ENCODE assay signal across 22 cellular contexts in the genomic region with DNA sequence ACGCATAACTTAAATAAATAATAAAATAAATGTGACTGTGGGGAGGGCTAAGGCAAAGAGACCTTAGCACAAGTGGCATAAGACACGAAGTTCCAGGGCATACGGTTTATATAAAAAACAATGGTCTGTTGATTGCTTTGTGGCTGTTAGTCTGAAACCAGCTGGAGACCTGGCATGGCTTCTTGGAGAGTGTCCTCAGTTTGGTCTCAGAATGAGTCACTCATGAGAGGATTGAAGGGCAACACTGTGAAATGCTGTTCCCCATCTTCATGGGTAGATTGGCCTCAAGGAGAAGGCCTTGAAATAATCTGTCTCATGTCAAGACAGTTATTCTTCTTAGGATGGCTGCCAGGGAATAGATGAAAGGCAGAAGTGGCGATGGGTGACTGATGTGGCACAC.
"Had no signal": no experiment of that assay in that cellular context is flagged by ENCODE, and none has a peak within 500 bp of the region (broad histone marks: within the 10 kb centered on the region; RNA-seq: fewer than 3 reads in every experiment).

No MANE protein-coding gene starts in this region.

- DNase-seq: activated CD4-positive, alpha-beta memory T cell treated with anti-CD3 and anti-CD28 coated beads for 36 hours; activated CD4-positive, alpha-beta T cell treated with anti-CD3 and anti-CD28 coated beads, Interleukin-2, amount 10 ng/mL, durations not matched to agents 24 days and 14 days; activated CD4-positive, CD25-positive, alpha-beta regulatory T cell treated with anti-CD3 and anti-CD28 coated beads, Interleukin-2, amount 50 U/mL, for 72 hours; activated CD8-positive, alpha-beta memory T cell treated with anti-CD3 and anti-CD28 coated beads, Interleukin-2, amount 50 U/mL, for 4 hours; activated gamma-delta T cell; activated naive CD8-positive, alpha-beta T cell treated with anti-CD3 and anti-CD28 coated beads, Interleukin-2, amount 50 U/mL, for 24 hours; activated T-cell treated with anti-CD3 and anti-CD28 coated beads, Interleukin-2, amount 50 U/mL, for 1 hour; central memory CD4-positive, alpha-beta T cell; endodermal cell; gastrocnemius medialis; glutamatergic neuron; islet precursor cell; left ventricle myocardium superior; naive thymus-derived CD4-positive, alpha-beta T cell; ovary; sigmoid colon; small intestine; stimulated activated CD4-positive, alpha-beta T cell treated with anti-CD3 and anti-CD28 coated beads, Interleukin-4, amount 100 ng/mL, for 24 hours; stimulated activated naive CD8-positive, alpha-beta T cell treated with anti-CD3 and anti-CD28 coated beads, Interleukin-15, amount 100 ng/mL, for 72 hours; T-helper 9 cell; thyroid gland; upper lobe of left lung had no signal

- ATAC-seq: activated naive CD8-positive, alpha-beta T cell treated with anti-CD3 and anti-CD28 coated beads, Interleukin-2, amount 50 U/mL, for 24 hours; gastrocnemius medialis; left ventricle myocardium superior; naive thymus-derived CD4-positive, alpha-beta T cell; stimulated activated naive CD8-positive, alpha-beta T cell treated with anti-CD3 and anti-CD28 coated beads, Interleukin-15, amount 100 ng/mL, for 72 hours had no signal
